25 cellular contexts compared by ENCODE assay signal in genomic region chr2:30296496-30296895, GRCh38.
"Had no signal": no experiment of that assay in that cellular context is flagged by ENCODE, and none has a peak within 500 bp of the region (broad histone marks: within the 10 kb centered on the region; RNA-seq: fewer than 3 reads in every experiment).

No MANE protein-coding gene starts in this region.

- H3K36me3 ChIP-seq: esophagus squamous epithelium, heart right ventricle, lower lobe of right lung, neural progenitor cell, ovary, right lobe of liver, tibial artery had no signal

- ATAC-seq: effector memory CD8-positive, alpha-beta T cell; heart right ventricle; left ventricle myocardium superior; lower lobe of right lung; naive thymus-derived CD4-positive, alpha-beta T cell; right lobe of liver; stimulated activated naive CD8-positive, alpha-beta T cell treated with anti-CD3 and anti-CD28 coated beads, Interleukin-15, amount 100 ng/mL, for 72 hours had no signal

- H3K9me3 ChIP-seq: esophagus squamous epithelium, heart right ventricle, lower lobe of right lung, ovary, right lobe of liver, tibial artery had no signal

- H3K4me1 ChIP-seq: right lobe of liver had no signal

- H2AFZ ChIP-seq: neural progenitor cell had no signal

- H3K27me3 ChIP-seq: esophagus squamous epithelium, heart right ventricle, neural progenitor cell, ovary, right lobe of liver, tibial artery had no signal

- H3K27ac Mint-ChIP-seq: nephron; neural progenitor cell; stimulated activated naive CD8-positive, alpha-beta T cell treated with anti-CD3 and anti-CD28 coated beads, Interleukin-15, amount 100 ng/mL, for 72 hours; type B pancreatic cell had no signal

- H3K4me2 ChIP-seq: neural progenitor cell had no signal

- H3K9me3 Mint-ChIP-seq: immature natural killer cell, nephron, neural progenitor cell had no signal

- H3K4me3 ChIP-seq: esophagus squamous epithelium, heart right ventricle, lower lobe of right lung, neural progenitor cell, ovary, right lobe of liver, tibial artery had no signal

- H3K36me3 Mint-ChIP-seq: immature natural killer cell, neural progenitor cell, type B pancreatic cell had no signal

- DNase-seq: cerebellar nuclear complex; cortex of kidney; effector memory CD8-positive, alpha-beta T cell; esophagus squamous epithelium; foreskin melanocyte; glutamatergic neuron; heart right ventricle; hypothalamus; immature natural killer cell; left ventricle myocardium superior; lower lobe of right lung; midbrain; naive thymus-derived CD4-positive, alpha-beta T cell; ovary; retina; right lobe of liver; small intestine; stimulated activated CD4-positive, alpha-beta T cell treated with anti-CD3 and anti-CD28 coated beads, Interleukin-15, amount 100 ng/mL, for 24 hours; stimulated activated CD4-positive, alpha-beta T cell treated with anti-CD3 and anti-CD28 coated beads, Interleukin-2, amount 100 ng/mL, for 48 hours; stimulated activated naive CD4-positive, alpha-beta T cell; stimulated activated naive CD8-positive, alpha-beta T cell treated with anti-CD3 and anti-CD28 coated beads, Interleukin-15, amount 100 ng/mL, for 72 hours; tibial artery had no signal

- H3K27me3 Mint-ChIP-seq: effector memory CD8-positive, alpha-beta T cell; naive thymus-derived CD4-positive, alpha-beta T cell; stimulated activated naive CD8-positive, alpha-beta T cell treated with anti-CD3 and anti-CD28 coated beads, Interleukin-15, amount 100 ng/mL, for 72 hours; type B pancreatic cell had no signal

- H3K4me3 Mint-ChIP-seq: effector memory CD8-positive, alpha-beta T cell; immature natural killer cell; naive thymus-derived CD4-positive, alpha-beta T cell; nephron; neural progenitor cell; stimulated activated naive CD8-positive, alpha-beta T cell treated with anti-CD3 and anti-CD28 coated beads, Interleukin-15, amount 100 ng/mL, for 72 hours; type B pancreatic cell had no signal

- H3K27ac ChIP-seq: esophagus squamous epithelium, heart right ventricle, lower lobe of right lung, neural progenitor cell, ovary, right lobe of liver, tibial artery had no signal
